6 cellular contexts compared by ENCODE assay signal in the genomic region with DNA sequence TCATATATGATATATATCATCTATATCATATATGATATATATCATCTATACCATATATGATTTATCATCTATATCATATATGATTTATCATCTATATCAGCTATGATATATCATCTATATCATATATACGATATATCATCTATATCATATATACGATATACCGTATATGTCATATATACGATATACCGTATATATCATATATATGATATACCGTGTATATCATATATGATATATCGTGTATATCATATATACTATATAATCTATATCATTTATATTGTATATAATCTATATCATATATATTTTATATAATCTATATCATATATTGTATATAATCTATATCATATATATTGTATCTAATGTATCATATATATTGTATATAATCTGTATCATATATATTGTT. TPM values are rescaled to one million over a fixed set of nuclear protein-coding genes. Genes with fewer than 3 reads are reported as not detected.
"Had no signal": no experiment of that assay in that cellular context is flagged by ENCODE, and none has a peak within 500 bp of the region (broad histone marks: within the 10 kb centered on the region; RNA-seq: fewer than 3 reads in every experiment).

No MANE protein-coding gene starts in this region.

RNA-seq across cellular contexts. Expression of a gene that starts 55.9 kb away (rescaled TPM):
- total RNA-seq: PC-3, PC-9, Peyer's patch, Right ventricle myocardium superior, RPMI7951 had no signal
- polyA plus RNA-seq: SK-N-SH had no signal
